Comparison of ENCODE assay signal across 9 cellular contexts in genomic region chr10:22341190-22341935, GRCh38. TPM values are rescaled to one million over a fixed set of nuclear protein-coding genes. Genes with fewer than 3 reads are reported as not detected.
DNase-seq lines count a peak whose midpoint lies in the region; ATAC-seq, FAIRE-seq and TF ChIP-seq lines count a peak whose summit lies in the region.
"Had no signal": no experiment of that assay in that cellular context is flagged by ENCODE, and none has a peak within 500 bp of the region (broad histone marks: within the 10 kb centered on the region; RNA-seq: fewer than 3 reads in every experiment).

No MANE protein-coding gene starts in this region.

- H3K4me3 ChIP-seq in PC-9: peak overlapping the region; percentile 84
- H3K4me3 ChIP-seq in H1 (ENCODE audit: extremely low read depth in 1 of 4, insufficient read depth in 2 of 4, low read depth in 3 of 4, low read length in 4 of 4): peak overlapping the region; percentile 32 to 64 (median 44); a peak in 7 of 8 replicates

- H3K14ac ChIP-seq in H1 (ENCODE audit: insufficient read length): no peak overlapping the region

- FAIRE-seq in H1 (lab: Jason Lieb, UNC) (no peak), D721Med (lab: Jason Lieb, UNC) (no peak)
- FAIRE-seq: A204.1 had no signal

- H2AFZ ChIP-seq in PC-9 (peak overlapping the region; percentile 91), H1 (ENCODE audit: low read length) (no peak overlapping the region)

- no peak overlapping the region for H4K91ac ChIP-seq in H1 (replicated peaks; ENCODE audit: insufficient read length, low read length)

- no peak overlapping the region for H3K56ac ChIP-seq in H1 (replicated peaks; ENCODE audit: insufficient read length, low read depth, low read length)

- peaks cover 10% of the 10 kb centered on the region; the same call in 1 of the 2 replicates for H3K23me2 ChIP-seq in H1 (ENCODE audit: low read depth, low read length)

- no peak for TF ChIP-seq RAD21 in H1 (IDR thresholded peaks at IDR 0.05 in 1 of 2, conservative IDR thresholded peaks at IDR 0.05 in 1 of 2; ENCODE audit: low read depth in 2 of 2, low read length in 2 of 2)

- H3K27ac Mint-ChIP-seq in HFFc6: peak overlapping the region; percentile 68
- peak overlapping the region; percentile 29 to 86 for H3K27ac Mint-ChIP-seq in natural killer cell

- WGBS in H1 (ENCODE audit: extremely low coverage in 1 of 2, insufficient coverage in 1 of 2, insufficient read length in 1 of 2, insufficient replicate concordance in 2 of 2, low coverage in 1 of 2, low lambda C conversion rate in 2 of 2, missing lambda C conversion rate in 1 of 2), 2 experiments: 3% methylated on average over 23 of the region's 40 CpGs; no CpG with 5 or more reads in 1 of the 2 experiments

- H2BK15ac ChIP-seq in H1 (ENCODE audit: low read length): no peak overlapping the region

- intact Hi-C loops in PC-9 (cut with micrococcal nuclease; ENCODE audit: unreplicated experiment) (loop anchor here (2.0 to 5.0 kb wide), 2 partner anchors 87 to 161 kb away; no protein-coding TSS in a partner anchor), natural killer cell (cut with micrococcal nuclease) (loop anchor here (2.0 to 10.0 kb wide), 6 partner anchors 89 to 823 kb away; no protein-coding TSS in a partner anchor)

- no peaks in the 10 kb centered on the region for H3K9me3 ChIP-seq in PC-9 (ENCODE audit: insufficient read depth, low read depth)
- no peaks in the 10 kb centered on the region; a peak in 1 of 4 replicates for H3K9me3 ChIP-seq in H1 (ENCODE audit: insufficient read depth in 2 of 2, low read depth in 1 of 2, low read length in 1 of 2)

- no peaks in the 10 kb centered on the region for H4K20me1 ChIP-seq in PC-9 (ENCODE audit: insufficient read depth)
- H4K20me1 ChIP-seq in H1 (replicated peaks in 1 of 2; ENCODE audit: control insufficient read depth in 1 of 2, insufficient read depth in 2 of 2, low read length in 2 of 2): peaks cover 2 to 14% of the 10 kb centered on the region in 2 experiments

- H3K27me3 ChIP-seq in PC-9 (ENCODE audit: insufficient read depth, low read depth) (no peaks in the 10 kb centered on the region), H1 (replicated peaks in 1 of 4; ENCODE audit: control insufficient read depth in 3 of 4, extremely low read depth in 1 of 4, insufficient read depth in 3 of 4, low read length in 3 of 4) (peaks cover 63 to 100% (median 90%) of the 10 kb centered on the region in 4 experiments)

- no peak overlapping the region for H2BK20ac ChIP-seq in H1 (ENCODE audit: low read length)

- H2BK12ac ChIP-seq in H1 (ENCODE audit: low read depth, low read length): no peak overlapping the region

- H3F3A ChIP-seq in PC-9 (ENCODE audit: insufficient read depth, low read depth): no peaks in the 10 kb centered on the region

- H4K8ac ChIP-seq in H1 (ENCODE audit: extremely low read depth, insufficient read depth, low read length): no peak overlapping the region

- no peaks in the 10 kb centered on the region for H3K36me3 ChIP-seq in PC-9 (ENCODE audit: low read depth)
- H3K36me3 ChIP-seq in H1 (ENCODE audit: control insufficient read depth in 2 of 4, insufficient read depth in 4 of 4, low read length in 3 of 4): no peaks in the 10 kb centered on the region; a peak in 1 of 8 replicates

- peaks cover 6% of the 10 kb centered on the region; the same call in 1 of the 2 replicates for H3K4me1 ChIP-seq in PC-9 (replicated peaks; ENCODE audit: insufficient read depth)
- H3K4me1 ChIP-seq in H1 (replicated peaks in 1 of 4; ENCODE audit: control insufficient read depth in 3 of 4, insufficient read depth in 4 of 4, low read length in 3 of 4): peaks cover 0 to 7% (median 5%) of the 10 kb centered on the region in 4 experiments; a peak in 4 of 7 replicates

- TF ChIP-seq POLR2A in H1 (IDR thresholded peaks at IDR 0.05; ENCODE audit: control extremely low read depth in 1 of 2, low read depth in 2 of 2, low read length in 2 of 2): no peak

- no peak overlapping the region for H2AK5ac ChIP-seq in H1 (ENCODE audit: low read depth, low read length)

- H3K4me3 Mint-ChIP-seq in HFFc6 (peak overlapping the region; percentile 91), natural killer cell (peak overlapping the region; percentile 65)

- H3K9me3 Mint-ChIP-seq in HFFc6 (peaks cover 13% of the 10 kb centered on the region), natural killer cell (peaks cover 0 to under 1% of the 10 kb centered on the region in 2 donors)

- TF ChIP-seq EP300 in H1 (IDR thresholded peaks at IDR 0.05; ENCODE audit: borderline replicate concordance in 1 of 2, low read depth in 2 of 2, low read length in 2 of 2): no peak

- no peaks in the 10 kb centered on the region for H3K79me1 ChIP-seq in H1 (ENCODE audit: low read depth, low read length)

- H3K4ac ChIP-seq in H1 (replicated peaks; ENCODE audit: insufficient read length, low read depth, low read length): no peak overlapping the region

- H4K5ac ChIP-seq in H1 (ENCODE audit: insufficient read length, low read depth, low read length): no peak overlapping the region

- peak overlapping the region; percentile 61 for H3K27ac ChIP-seq in PC-9
- H3K27ac ChIP-seq in H1 (ENCODE audit: low read depth, low read length): no peak overlapping the region

- H3K4me1 Mint-ChIP-seq in HFFc6 (ENCODE audit: low read depth): peaks cover 24% of the 10 kb centered on the region
- peaks cover 16 to 23% of the 10 kb centered on the region in 2 donors for H3K4me1 Mint-ChIP-seq in natural killer cell

- no peaks in the 10 kb centered on the region for H3K79me2 ChIP-seq in PC-9 (ENCODE audit: low read depth)
- no peaks in the 10 kb centered on the region for H3K79me2 ChIP-seq in H1 (ENCODE audit: control insufficient read depth in 1 of 2, insufficient read depth in 2 of 2, low read length in 2 of 2)

- no peak overlapping the region for H3K9ac ChIP-seq in H1 (replicated peaks in 1 of 4; ENCODE audit: extremely low read depth in 1 of 4, low read depth in 3 of 4, low read length in 3 of 4)

- peak overlapping the region; percentile 89 for H3K4me2 ChIP-seq in PC-9
- H3K4me2 ChIP-seq in H1 (ENCODE audit: insufficient read depth in 1 of 2, low read depth in 2 of 2, low read length in 2 of 2): peak overlapping the region; percentile 65 to 68

- ATAC-seq in natural killer cell: no peak

- peak; percentile 47 for DNase-seq in DMS 273 (lab: John Stamatoyannopoulos, UW; ENCODE audit: unreplicated experiment)
- no peak for DNase-seq in DMS 273 treated with DMSO at 0.1 percent for 48 hours (lab: John Stamatoyannopoulos, UW)
- no peak for DNase-seq in HFFc6
- no peak for DNase-seq in PC-9
- DNase-seq in H1 (ENCODE audit: low read depth in 1 of 2, low spot score in 2 of 2): no peak
- no peak for DNase-seq in natural killer cell
- no peak for DNase-seq in D721Med (ENCODE audit: insufficient read length, low spot score)
- DNase-seq in NCI-H2196 treated with DMSO at 0.1 percent for 48 hours (lab: John Stamatoyannopoulos, UW; ENCODE audit: unreplicated experiment): no peak

- POLR2A ChIA-PET in PC-9 (lab: Charles Lee; ENCODE audit: unreplicated experiment) (no interaction called here), H1 (lab: Charles Lee; ENCODE audit: partially characterized antibody) (no interaction called here)

- no peak overlapping the region for H2BK5ac ChIP-seq in H1 (ENCODE audit: low read depth, low read length)

- CTCF ChIA-PET in PC-9 (lab: Charles Lee) (no interaction called here), H1 (lab: Charles Lee; ENCODE audit: partially characterized antibody) (interaction anchor here (0.9 kb wide), 1 partner anchor 333 kb away, joined by 3 read pairs; no protein-coding TSS in a partner anchor)

- no peak overlapping the region for H3K23ac ChIP-seq in H1 (ENCODE audit: insufficient read length)

- H3K18ac ChIP-seq in H1 (ENCODE audit: extremely low read depth, low read length): no peak overlapping the region

- H3K9me2 ChIP-seq in PC-9 (ENCODE audit: insufficient read depth): no peaks in the 10 kb centered on the region

- H2BK120ac ChIP-seq in H1 (replicated peaks; ENCODE audit: low read depth, low read length): no peak overlapping the region

- no TSS peak for BruUV-seq in PC-9 (replicated peaks; lab: Mats Ljungman, UMichigan)

- H3K36me3 Mint-ChIP-seq in HFFc6 (ENCODE audit: low read depth) (peaks cover 21% of the 10 kb centered on the region), natural killer cell (no peaks in the 10 kb centered on the region)

- TF ChIP-seq CTCF in HFFc6 (IDR thresholded peaks at IDR 0.05) (no peak), PC-9 (conservative IDR thresholded peaks at IDR 0.05) (no peak), H1 (IDR thresholded peaks at IDR 0.05; ENCODE audit: control extremely low read depth in 1 of 3, insufficient read depth in 1 of 3, low read depth in 1 of 3, low read length in 3 of 3) (no peak), natural killer cell (IDR thresholded peaks at IDR 0.05) (no peak), D721Med (IDR thresholded peaks at IDR 0.05; ENCODE audit: insufficient read depth, missing control alignments) (no peak)

- H3K27me3 Mint-ChIP-seq in HFFc6 (ENCODE audit: insufficient read depth): peaks cover 50% of the 10 kb centered on the region
- peaks cover 62 to 72% of the 10 kb centered on the region in 2 donors for H3K27me3 Mint-ChIP-seq in natural killer cell (ENCODE audit: low read depth in 2 of 2)

RNA-seq across cellular contexts. Expression of gene SPAG6, which starts 3.9 kb away (rescaled TPM):
- not detected for total RNA-seq in HFFc6 (2021; fragmentation: NEBNext Ultra II Directional; extraction: Animal tissue kit (Norgen Biotek cat#: 25700))
- total RNA-seq in PC-9 (2021) (0.55 TPM in 1 of 2 replicates, not detected in the other), natural killer cell (under 1 TPM in 2 of 3 donors, not detected in 1; 0.35 to 0.79 TPM)
- total RNA-seq in H1 (2021; fragmentation: NEBNext Ultra II Directional; extraction: Animal tissue kit (Norgen Biotek cat#: 25700)): 0.34 TPM in 1 of 2 replicates, not detected in the other
- 0.14 TPM in 2 replicates for polyA plus RNA-seq in H1 (2011; rRNA removed)
- polyA plus RNA-seq in H1 (2011; cell fraction: cytosol; rRNA removed): 0.28 TPM
- 0.16 TPM for polyA plus RNA-seq in H1 (2011; cell fraction: nucleus; rRNA removed)
- 0.14 to 0.33 TPM (median 0.19 TPM) in 4 replicates for polyA plus RNA-seq in H1 (2012, experiment 1 of 2)
- polyA plus RNA-seq in H1 (2012, experiment 2 of 2): not detected
- polyA plus RNA-seq in H1 (2013, experiment 1 of 2): 0.08 TPM
- polyA plus RNA-seq in H1 (2013, experiment 2 of 2): 0.13 TPM
- polyA minus RNA-seq in H1 (2011; rRNA and poly(A)+ RNA removed): 0.27 and 0.41 TPM in 2 replicates
- not detected for polyA minus RNA-seq in H1 (2011; cell fraction: cytosol; rRNA and poly(A)+ RNA removed)
- polyA minus RNA-seq in H1 (2011; cell fraction: nucleus; rRNA and poly(A)+ RNA removed): not detected

RNA-seq across cellular contexts. Expression of gene BMI1, which starts 20.5 kb away (rescaled TPM):
- 10 to 100 TPM; 34.8 to 51.1 (median 42.3) TPM for total RNA-seq in HFFc6 (2021; fragmentation: NEBNext Ultra II Directional; extraction: Animal tissue kit (Norgen Biotek cat#: 25700))
- total RNA-seq in PC-9 (2021) (38.8 and 48.4 TPM in 2 replicates), natural killer cell (10 to 100 TPM; 60.5 to 69.8 (median 66.4) TPM)
- 7.0 and 10.7 TPM in 2 replicates for total RNA-seq in H1 (2021; fragmentation: NEBNext Ultra II Directional; extraction: Animal tissue kit (Norgen Biotek cat#: 25700))
- 2.8 and 2.9 TPM in 2 replicates for polyA plus RNA-seq in H1 (2011; rRNA removed)
- polyA plus RNA-seq in H1 (2011; cell fraction: cytosol; rRNA removed): 4.1 TPM
- polyA plus RNA-seq in H1 (2011; cell fraction: nucleus; rRNA removed): 7.6 TPM
- polyA plus RNA-seq in H1 (2012, experiment 1 of 2): 2.8 to 10.9 TPM (median 4.8 TPM) in 4 replicates
- 0.12 TPM for polyA plus RNA-seq in H1 (2012, experiment 2 of 2)
- 2.9 TPM for polyA plus RNA-seq in H1 (2013, experiment 1 of 2)
- 2.7 TPM for polyA plus RNA-seq in H1 (2013, experiment 2 of 2)
- 5.2 and 8.7 TPM in 2 replicates for polyA minus RNA-seq in H1 (2011; rRNA and poly(A)+ RNA removed)
- polyA minus RNA-seq in H1 (2011; cell fraction: cytosol; rRNA and poly(A)+ RNA removed): 5.9 TPM
- 7.2 TPM for polyA minus RNA-seq in H1 (2011; cell fraction: nucleus; rRNA and poly(A)+ RNA removed)

RNA-seq across cellular contexts. Expression of gene COMMD3, which starts 25.2 kb away (rescaled TPM):
- total RNA-seq in HFFc6 (2021; fragmentation: NEBNext Ultra II Directional; extraction: Animal tissue kit (Norgen Biotek cat#: 25700)): 10 to 100 TPM; 39.5 to 47.6 (median 43.8) TPM
- 38.1 and 43.5 TPM in 2 replicates for total RNA-seq in PC-9 (2021)
- total RNA-seq in H1 (2021; fragmentation: NEBNext Ultra II Directional; extraction: Animal tissue kit (Norgen Biotek cat#: 25700)): 2.3 and 2.7 TPM in 2 replicates
- polyA plus RNA-seq in H1 (2011; rRNA removed): 0.94 and 2.7 TPM in 2 replicates
- 2.1 TPM for polyA plus RNA-seq in H1 (2011; cell fraction: cytosol; rRNA removed)
- polyA plus RNA-seq in H1 (2011; cell fraction: nucleus; rRNA removed): 1.2 TPM
- polyA plus RNA-seq in H1 (2012, experiment 1 of 2): 2.4 to 4.3 TPM (median 2.7 TPM) in 4 replicates
- 1.8 TPM for polyA plus RNA-seq in H1 (2012, experiment 2 of 2)
- polyA plus RNA-seq in H1 (2013, experiment 1 of 2): 4.5 TPM
- 3.1 TPM for polyA plus RNA-seq in H1 (2013, experiment 2 of 2)
- polyA minus RNA-seq in H1 (2011; rRNA and poly(A)+ RNA removed): 0.63 and 1.8 TPM in 2 replicates
- not detected for polyA minus RNA-seq in H1 (2011; cell fraction: cytosol; rRNA and poly(A)+ RNA removed)
- not detected for polyA minus RNA-seq in H1 (2011; cell fraction: nucleus; rRNA and poly(A)+ RNA removed)
- 10 to 100 TPM; 43.1 to 48.3 (median 44.2) TPM for total RNA-seq in natural killer cell

Comparison
In these comparisons a context has a peak if more than half of its experiments do, and no peak if none do; other contexts are left out.
1. RNA of gene COMMD3, which starts 25.2 kb away (total RNA-seq): 39.5 to 47.6 TPM in HFFc6, 43.1 to 48.3 TPM in natural killer cell and 38.1 to 43.5 TPM in PC-9; 2.3 to 2.7 TPM in H1; every median in the first group is over 10 times any median in the second.